17 cellular contexts compared by ENCODE assay signal in the genomic region with DNA sequence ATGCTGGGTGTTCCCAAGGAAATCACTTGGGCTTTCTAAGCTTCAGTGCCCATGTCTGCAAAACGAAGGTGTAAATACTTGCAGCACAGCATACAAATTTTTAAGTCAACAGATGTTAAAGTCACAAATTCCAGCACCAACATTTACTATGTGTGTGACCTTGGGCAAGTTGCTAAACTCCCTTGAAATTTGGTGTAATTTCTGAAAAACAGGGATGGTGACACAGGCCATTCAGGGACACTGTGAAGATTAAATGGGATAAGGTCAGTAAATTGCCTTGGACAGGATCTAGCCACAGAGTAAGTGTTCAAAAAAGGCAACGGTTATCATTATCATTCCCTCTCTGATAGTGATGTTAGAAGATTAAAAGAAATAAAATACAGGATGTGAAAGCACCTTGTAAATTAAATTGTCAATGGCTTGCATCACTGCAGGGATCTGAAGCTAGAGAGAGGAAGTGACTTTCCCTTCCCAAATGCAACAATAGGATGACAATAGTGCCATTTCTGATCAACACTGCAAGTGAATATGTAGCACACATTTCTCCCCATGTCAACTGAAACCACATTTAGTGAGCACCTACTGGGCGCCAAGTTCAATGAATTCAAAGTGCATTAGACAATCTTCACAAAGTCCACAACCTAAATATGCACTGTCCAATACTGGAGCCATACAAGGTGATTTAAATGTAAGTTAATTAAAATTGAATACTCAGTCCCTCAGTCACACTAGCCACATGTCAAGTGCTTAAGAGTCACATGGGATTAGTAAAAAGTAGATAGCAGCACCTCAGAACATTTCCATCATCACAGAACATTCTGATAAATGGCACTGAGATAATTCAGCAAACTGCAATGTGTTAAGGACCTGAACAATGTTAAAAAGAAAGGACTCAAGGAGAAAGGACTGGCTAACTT.
DNase-seq lines count a peak whose midpoint lies in the region; ATAC-seq and TF ChIP-seq lines count a peak whose summit lies in the region.
"Had no signal": no experiment of that assay in that cellular context is flagged by ENCODE, and none has a peak within 500 bp of the region (broad histone marks: within the 10 kb centered on the region; RNA-seq: fewer than 3 reads in every experiment).

No MANE protein-coding gene starts in this region.

- DNase-seq in Right ventricle myocardium inferior (ENCODE audit: missing footprints) (no peak), cardiac septum (ENCODE audit: low spot score) (no peak), PC-9 (no peak), heart left ventricle (no peak), AG20443 (ENCODE audit: low spot score) (no peak), glutamatergic neuron (no peak), germinal center (ENCODE audit: low spot score) (no peak)
- DNase-seq in stimulated activated naive CD8-positive, alpha-beta T cell treated with anti-CD3 and anti-CD28 coated beads, Interleukin-15, amount 100 ng/mL, for 72 hours, result no peak
- DNase-seq: activated CD4-positive, alpha-beta T cell treated with anti-CD3 and anti-CD28 coated beads for 4 hours; activated gamma-delta T cell; central memory CD4-positive, alpha-beta T cell; islet precursor cell; KG1; mucosa of descending colon; NCI-H187; NCI-H510A treated with DMSO at 0.1 percent for 48 hours had no signal

- intact Hi-C loops in Right ventricle myocardium inferior (cut with DNase I), result no loop called here
- intact Hi-C loops in cardiac septum (cut with DNase I), result no loop called here
- intact Hi-C loops in PC-9 (cut with micrococcal nuclease; ENCODE audit: unreplicated experiment), result no loop called here
- intact Hi-C loops in heart left ventricle (cut with DNase I), result loop anchor here in 1 of 10 donors (5.0 kb wide), 1 partner anchor 76 kb away; no protein-coding TSS in a partner anchor

- H3K4me3 ChIP-seq in PC-9, result no peak overlapping the region
- H3K4me3 ChIP-seq in heart left ventricle, result no peak overlapping the region
- H3K4me3 ChIP-seq: mucosa of descending colon had no signal

- H3K27me3 ChIP-seq in PC-9 (ENCODE audit: insufficient read depth, low read depth), result no peaks in the 10 kb centered on the region
- H3K27me3 ChIP-seq in heart left ventricle, result no peaks in the 10 kb centered on the region

- H3K27ac Mint-ChIP-seq in stimulated activated naive CD8-positive, alpha-beta T cell treated with anti-CD3 and anti-CD28 coated beads, Interleukin-15, amount 100 ng/mL, for 72 hours, result peak overlapping the region; percentile 70 to 78
- no peak overlapping the region for H3K27ac Mint-ChIP-seq in glutamatergic neuron (ENCODE audit: unreplicated experiment)
- H3K27ac Mint-ChIP-seq: T-helper 1 cell treated with Interleukin-12 subunit alpha and Interleukin-12 subunit beta and Interleukin-4 antibody, amounts not matched to agents 30 μg/mL and 1 μg/mL, for 36 hours had no signal

- POLR2A ChIA-PET in PC-9 (lab: Charles Lee; ENCODE audit: unreplicated experiment), result no interaction called here

- no peak for TF ChIP-seq POLR2A in heart left ventricle (IDR thresholded peaks at IDR 0.05)

- H3K4me2 ChIP-seq in PC-9, result peak overlapping the region; percentile 64; the same call in 1 of the 2 replicates

- H3K9me3 Mint-ChIP-seq in stimulated activated naive CD8-positive, alpha-beta T cell treated with anti-CD3 and anti-CD28 coated beads, Interleukin-15, amount 100 ng/mL, for 72 hours, result no peaks in the 10 kb centered on the region
- no peaks in the 10 kb centered on the region for H3K9me3 Mint-ChIP-seq in glutamatergic neuron (ENCODE audit: unreplicated experiment)
- H3K9me3 Mint-ChIP-seq: T-helper 1 cell treated with Interleukin-12 subunit alpha and Interleukin-12 subunit beta and Interleukin-4 antibody, amounts not matched to agents 30 μg/mL and 1 μg/mL, for 36 hours had no signal

- CTCF ChIA-PET in PC-9 (lab: Charles Lee), result no interaction called here

- peaks cover 32% of the 10 kb centered on the region for H3K79me2 ChIP-seq in PC-9 (ENCODE audit: low read depth)

- no TSS peak for BruUV-seq in PC-9 (replicated peaks; lab: Mats Ljungman, UMichigan)

- H3K9me3 ChIP-seq in PC-9 (ENCODE audit: insufficient read depth, low read depth) (no peaks in the 10 kb centered on the region), heart left ventricle (no peaks in the 10 kb centered on the region)
- H3K9me3 ChIP-seq: mucosa of descending colon had no signal

- H3K27ac ChIP-seq in PC-9, result peak overlapping the region; percentile 92
- peak overlapping the region in 6 of 12 donors; percentile 6 to 44 (median 30) for H3K27ac ChIP-seq in heart left ventricle

- H3K9me2 ChIP-seq in PC-9 (ENCODE audit: insufficient read depth), result no peaks in the 10 kb centered on the region

- TF ChIP-seq CTCF in PC-9 (conservative IDR thresholded peaks at IDR 0.05), result no peak
- TF ChIP-seq CTCF in heart left ventricle (IDR thresholded peaks at IDR 0.05), result no peak
- no peak for TF ChIP-seq CTCF in glutamatergic neuron (IDR thresholded peaks at IDR 0.05; ENCODE audit: partially characterized antibody, unreplicated experiment)

- H3K4me1 Mint-ChIP-seq in stimulated activated naive CD8-positive, alpha-beta T cell treated with anti-CD3 and anti-CD28 coated beads, Interleukin-15, amount 100 ng/mL, for 72 hours, result peaks cover 60% of the 10 kb centered on the region
- peaks cover 20% of the 10 kb centered on the region for H3K4me1 Mint-ChIP-seq in glutamatergic neuron (ENCODE audit: low read depth, unreplicated experiment)

- H3K4me3 Mint-ChIP-seq in stimulated activated naive CD8-positive, alpha-beta T cell treated with anti-CD3 and anti-CD28 coated beads, Interleukin-15, amount 100 ng/mL, for 72 hours, result peak overlapping the region; percentile 44
- H3K4me3 Mint-ChIP-seq in glutamatergic neuron (ENCODE audit: unreplicated experiment), result no peak overlapping the region
- H3K4me3 Mint-ChIP-seq: T-helper 1 cell treated with Interleukin-12 subunit alpha and Interleukin-12 subunit beta and Interleukin-4 antibody, amounts not matched to agents 30 μg/mL and 1 μg/mL, for 36 hours had no signal

- no peaks in the 10 kb centered on the region for H3K36me3 Mint-ChIP-seq in glutamatergic neuron (ENCODE audit: unreplicated experiment)

- H3K4me1 ChIP-seq in PC-9 (replicated peaks; ENCODE audit: insufficient read depth) (peaks cover 28% of the 10 kb centered on the region), heart left ventricle (peaks cover 0 to 43% (median 19%) of the 10 kb centered on the region in 12 donors)

- ATAC-seq in Right ventricle myocardium inferior (peak; percentile 12), heart left ventricle (peak; percentile 17 to 72 (median 42))
- peak; percentile 15 for ATAC-seq in stimulated activated naive CD8-positive, alpha-beta T cell treated with anti-CD3 and anti-CD28 coated beads, Interleukin-15, amount 100 ng/mL, for 72 hours

- WGBS in heart left ventricle, 4 donors, result 55 to 63% (median 59%) methylated on average over 3 of the region's 3 CpGs

- H3K27me3 Mint-ChIP-seq in stimulated activated naive CD8-positive, alpha-beta T cell treated with anti-CD3 and anti-CD28 coated beads, Interleukin-15, amount 100 ng/mL, for 72 hours, result no peaks in the 10 kb centered on the region
- no peaks in the 10 kb centered on the region for H3K27me3 Mint-ChIP-seq in glutamatergic neuron (ENCODE audit: unreplicated experiment)

- no peaks in the 10 kb centered on the region for H4K20me1 ChIP-seq in PC-9 (ENCODE audit: insufficient read depth)

- H3F3A ChIP-seq in PC-9 (ENCODE audit: insufficient read depth, low read depth), result peaks cover 8% of the 10 kb centered on the region; the same call in 1 of the 2 replicates

- H3K36me3 ChIP-seq in PC-9 (ENCODE audit: low read depth) (peaks cover 17% of the 10 kb centered on the region), heart left ventricle (peaks cover 0 to 30% (median 0%) of the 10 kb centered on the region in 9 donors)

- no peak overlapping the region for H2AFZ ChIP-seq in PC-9
